ENCODE assay signal across 24 cellular contexts in the genomic region with DNA sequence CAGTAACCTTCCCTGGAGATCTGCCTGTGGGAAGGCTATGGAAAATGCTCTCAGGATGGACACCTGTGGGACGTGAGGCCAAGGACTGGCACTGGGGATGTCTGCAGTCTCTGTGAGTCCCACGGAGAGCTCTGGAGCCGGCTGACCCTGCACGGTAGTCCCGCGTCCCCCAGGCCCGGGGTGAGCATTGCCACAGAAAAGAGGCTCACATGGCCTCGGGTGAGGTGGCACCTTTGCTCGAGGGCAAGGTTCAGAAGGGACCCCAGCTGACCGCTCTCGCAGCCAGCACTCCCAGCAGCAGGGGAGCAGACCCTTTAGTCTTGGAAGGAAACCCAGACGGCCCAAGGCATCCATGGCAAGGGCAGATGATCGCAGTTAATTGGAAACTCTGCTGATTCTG.
"Had no signal": no experiment of that assay in that cellular context is flagged by ENCODE, and none has a peak within 500 bp of the region (broad histone marks: within the 10 kb centered on the region; RNA-seq: fewer than 3 reads in every experiment).

No MANE protein-coding gene starts in this region.

- H3K4me3 Mint-ChIP-seq: dendritic cell treated with granulocyte-macrophage colony-stimulating factor and Interleukin-4, amounts not matched to agents 40 ng/mL and 50 ng/mL, for 4 days; endodermal cell; mesothelial cell of epicardium had no signal

- H3K4me3 ChIP-seq: colonic mucosa, esophagus muscularis mucosa, gastroesophageal sphincter, heart left ventricle, hepatocyte, left ventricle myocardium inferior, lower lobe of right lung, mucosa of descending colon had no signal

- H3K27ac ChIP-seq: colonic mucosa, epithelial cell of prostate, esophagus muscularis mucosa, foreskin keratinocyte, gastroesophageal sphincter, heart left ventricle, hepatocyte, left ventricle myocardium inferior, lower lobe of right lung had no signal

- DNase-seq: colonic mucosa; cortex of kidney; effector CD8-positive, alpha-beta T cell; effector memory CD8-positive, alpha-beta T cell; endodermal cell; foreskin keratinocyte; heart left ventricle; hypothalamus; immature natural killer cell; islet precursor cell; kidney; kidney glomerular epithelial cell; left colon; left ventricle myocardium inferior; lower lobe of right lung; mesenchymal stem cell; mucosa of descending colon had no signal

- H3K27me3 ChIP-seq: colonic mucosa, esophagus muscularis mucosa, foreskin keratinocyte, gastroesophageal sphincter, heart left ventricle, hepatocyte had no signal

- H3K27ac Mint-ChIP-seq: dendritic cell treated with granulocyte-macrophage colony-stimulating factor and Interleukin-4, amounts not matched to agents 40 ng/mL and 50 ng/mL, for 4 days; endodermal cell; mesothelial cell of epicardium had no signal

- H3K9me3 Mint-ChIP-seq: dendritic cell treated with granulocyte-macrophage colony-stimulating factor and Interleukin-4, amounts not matched to agents 40 ng/mL and 50 ng/mL, for 4 days; effector memory CD8-positive, alpha-beta T cell; endodermal cell; immature natural killer cell; mesothelial cell of epicardium had no signal

- H3K36me3 ChIP-seq: colonic mucosa, lower lobe of right lung had no signal

- ATAC-seq: foreskin keratinocyte, gastroesophageal sphincter, heart left ventricle, left colon, left lobe of liver, lower lobe of right lung, mucosa of descending colon had no signal

- H3K9me3 ChIP-seq: colonic mucosa, esophagus muscularis mucosa, gastroesophageal sphincter, left ventricle myocardium inferior, lower lobe of right lung, mucosa of descending colon had no signal

- H3K4me1 ChIP-seq: colonic mucosa, foreskin keratinocyte, lower lobe of right lung had no signal
